ENCODE assay signal across 13 cellular contexts in genomic region chr15:25690673-25691543, GRCh38.
A peak's percentile ranks its signal among the peaks of the same experiment; 100 is the strongest.
DNase-seq lines count a peak whose midpoint lies in the region; FAIRE-seq and TF ChIP-seq lines count a peak whose summit lies in the region.
"Had no signal": no experiment of that assay in that cellular context is flagged by ENCODE, and none has a peak within 500 bp of the region (broad histone marks: within the 10 kb centered on the region; RNA-seq: fewer than 3 reads in every experiment).

No MANE protein-coding gene starts in this region.

- FAIRE-seq in RCC 7860 (lab: Jason Lieb, UNC) (no peak), GM12891 (lab: Jason Lieb, UNC) (no peak)
- FAIRE-seq: HepG2 had no signal

- no peak for TF ChIP-seq POLR2A in GM12891 (IDR thresholded peaks at IDR 0.05; ENCODE audit: low read depth, low read length)

- DNase-seq in Daoy (ENCODE audit: low read depth) = peak; percentile 69
- DNase-seq in RCC 7860 (ENCODE audit: low spot score) = peak; percentile 50
- peak; percentile 89 for DNase-seq in fibroblast of mammary gland (ENCODE audit: low read depth)
- peak; percentile 39 for DNase-seq in retinal pigment epithelial cell (ENCODE audit: low read depth)
- DNase-seq in GM12891 (ENCODE audit: insufficient read length, low spot score) = no peak
- no peak for DNase-seq in NCI-H2171 (lab: John Stamatoyannopoulos, UW)
- DNase-seq in AML-193 (lab: John Stamatoyannopoulos, UW) = no peak
- DNase-seq in NCI-H1694 treated with DMSO at 0.1 percent for 48 hours (lab: John Stamatoyannopoulos, UW) = no peak
- DNase-seq: CD4-positive, CD25-positive, alpha-beta regulatory T cell; effector memory CD8-positive, alpha-beta T cell; naive B cell had no signal

- TF ChIP-seq CTCF in fibroblast of mammary gland (conservative IDR thresholded peaks at IDR 0.05; ENCODE audit: control insufficient read depth, insufficient read depth, low read depth, low read length) (no peak), retinal pigment epithelial cell (conservative IDR thresholded peaks at IDR 0.05; ENCODE audit: low read depth, low read length) (no peak)

- H3K4me3 ChIP-seq in fibroblast of mammary gland (ENCODE audit: control insufficient read depth, low read depth, low read length) (no peak overlapping the region), retinal pigment epithelial cell (ENCODE audit: low read length) (no peak overlapping the region)
- H3K4me3 ChIP-seq: skin epidermis had no signal

TF ChIP-seq in GM12891, 5 proteins besides CTCF, POLR2A, EP300 and RAD21:
- TF ChIP-seq SPI1 (IDR thresholded peaks at IDR 0.05; ENCODE audit: low read depth, low read length) = no peak
- no peak for TF ChIP-seq POU2F2 (IDR thresholded peaks at IDR 0.05; ENCODE audit: low read depth, low read length)
- no peak for TF ChIP-seq POLR2AphosphoS5 (IDR thresholded peaks at IDR 0.05; ENCODE audit: low read depth, low read length)
- TF ChIP-seq PAX5 (IDR thresholded peaks at IDR 0.05; ENCODE audit: insufficient read depth, low read length, severe bottlenecking) = no peak
- TF ChIP-seq TAF1 (IDR thresholded peaks at IDR 0.05; ENCODE audit: low read depth, low read length) = no peak

Comparison
In these comparisons a context has a peak if more than half of its experiments do, and no peak if none do; other contexts are left out.
1. DNase-seq: peak in Daoy (single experiment), RCC 7860 (single experiment), fibroblast of mammary gland (single experiment) and retinal pigment epithelial cell (single experiment); none in GM12891 (single experiment), NCI-H2171 (single experiment), AML-193 (0 of 2) and NCI-H1694 treated with DMSO at 0.1 percent for 48 hours (single experiment).